ENCODE assay signal across 18 cellular contexts in the genomic region with DNA sequence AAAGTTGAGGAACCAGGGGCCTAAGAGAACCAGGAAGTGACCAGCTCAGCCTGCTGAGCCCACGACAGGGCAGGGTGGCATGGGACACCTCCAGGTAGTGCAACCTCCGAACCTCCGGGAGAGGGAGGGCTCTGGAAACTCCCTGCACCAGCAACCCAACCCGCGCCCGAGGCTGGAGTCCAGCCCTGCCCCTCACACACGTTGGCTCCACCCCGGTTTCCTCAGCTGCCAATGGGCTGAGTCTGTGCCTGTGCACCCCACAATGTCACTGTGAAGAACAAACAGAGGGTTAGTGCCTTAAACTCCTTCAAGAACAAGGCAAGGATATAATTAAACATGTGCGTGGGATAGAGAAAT. TPM values are rescaled to one million over a fixed set of nuclear protein-coding genes. Genes with fewer than 3 reads are reported as not detected.
DNase-seq lines count a peak whose midpoint lies in the region; TF ChIP-seq lines count a peak whose summit lies in the region.
"Had no signal": no experiment of that assay in that cellular context is flagged by ENCODE, and none has a peak within 500 bp of the region (broad histone marks: within the 10 kb centered on the region; RNA-seq: fewer than 3 reads in every experiment).

No MANE protein-coding gene starts in this region.

- peak overlapping the region; percentile 51 for H2AFZ ChIP-seq in parathyroid adenoma
- H2AFZ ChIP-seq: hepatocyte had no signal

- H3K4me3 ChIP-seq in parathyroid adenoma (ENCODE audit: low read depth, low read length) = no peak overlapping the region
- H3K4me3 ChIP-seq in ascending aorta = no peak overlapping the region
- H3K4me3 ChIP-seq: hepatocyte, sigmoid colon had no signal

- intact Hi-C loops in ascending aorta (cut with DNase I) = no loop called here

- H3K4me2 ChIP-seq in parathyroid adenoma (ENCODE audit: low read length) = no peak overlapping the region
- H3K4me2 ChIP-seq: hepatocyte had no signal

- TF ChIP-seq CTCF in parathyroid adenoma (IDR thresholded peaks at IDR 0.05) = no peak
- TF ChIP-seq CTCF in ascending aorta (IDR thresholded peaks at IDR 0.05) = no peak

- no peaks in the 10 kb centered on the region for H3K79me2 ChIP-seq in parathyroid adenoma
- H3K79me2 ChIP-seq: hepatocyte had no signal

- H3K36me3 ChIP-seq in parathyroid adenoma (ENCODE audit: control insufficient read depth, insufficient read depth, low read length) (no peaks in the 10 kb centered on the region), ascending aorta (no peaks in the 10 kb centered on the region)
- H3K36me3 ChIP-seq: sigmoid colon had no signal

- no peak overlapping the region for H3K27ac ChIP-seq in parathyroid adenoma
- no peak overlapping the region for H3K27ac ChIP-seq in ascending aorta
- H3K27ac ChIP-seq: C4-2B, hepatocyte, sigmoid colon had no signal

- no peaks in the 10 kb centered on the region for H3K9me3 ChIP-seq in parathyroid adenoma (ENCODE audit: control insufficient read depth, low read length)
- no peaks in the 10 kb centered on the region for H3K9me3 ChIP-seq in ascending aorta
- H3K9me3 ChIP-seq: sigmoid colon had no signal

- H3K27me3 ChIP-seq in parathyroid adenoma (ENCODE audit: control insufficient read depth, insufficient read depth, low read length) (no peaks in the 10 kb centered on the region), ascending aorta (no peaks in the 10 kb centered on the region)

- no peak overlapping the region for H3K9ac ChIP-seq in parathyroid adenoma

- DNase-seq in NCI-H2171 treated with DMSO at 0.1 percent for 48 hours (lab: John Stamatoyannopoulos, UW) (peak; percentile 22), NCI-H2171 (lab: John Stamatoyannopoulos, UW) (no peak), NCI-H69 (lab: John Stamatoyannopoulos, UW) (peak; percentile 94), cerebellum (ENCODE audit: low spot score) (peak; percentile 82), ascending aorta (ENCODE audit: low spot score in 2 of 2) (no peak), foreskin melanocyte (no peak)
- DNase-seq in activated naive CD4-positive, alpha-beta T cell (lab: John Stamatoyannopoulos, UW) = no peak
- DNase-seq: activated CD4-positive, alpha-beta T cell treated with anti-CD3 and anti-CD28 coated beads, Interleukin-2, amount 50 U/mL, for 48 hours; activated naive CD8-positive, alpha-beta T cell treated with anti-CD3 and anti-CD28 coated beads for 36 hours; DMS53; effector CD4-positive, alpha-beta T cell; NCI-H2029; NCI-H526; sigmoid colon had no signal

- H3K4me1 ChIP-seq in parathyroid adenoma (no peaks in the 10 kb centered on the region), ascending aorta (no peaks in the 10 kb centered on the region)
- H3K4me1 ChIP-seq: sigmoid colon had no signal

RNA-seq across cellular contexts. Expression of gene UNC5A, which starts 17.0 kb away (rescaled TPM):
- total RNA-seq in cerebellum (9.3 TPM), ascending aorta (not detected)
- total RNA-seq: activated naive CD8-positive, alpha-beta T cell treated with anti-CD3 and anti-CD28 coated beads for 36 hours; mesothelial cell of epicardium; sigmoid colon had no signal

Comparison
In these comparisons a context has a peak if more than half of its experiments do, and no peak if none do; other contexts are left out.
1. DNase-seq: peak in NCI-H2171 treated with DMSO at 0.1 percent for 48 hours (single experiment), NCI-H69 (single experiment) and cerebellum (single experiment); none in NCI-H2171 (single experiment), activated naive CD4-positive, alpha-beta T cell (0 of 4), ascending aorta (0 of 2) and foreskin melanocyte (single experiment).
2. RNA of gene UNC5A, which starts 17.0 kb away (total RNA-seq): 9.3 TPM in cerebellum (single experiment); not detected in ascending aorta (single experiment); every median in the first group is over 10 times any median in the second.